ENCODE assay signal across 8 cellular contexts in genomic region chr19:11377237-11377636, GRCh38. TPM values are rescaled to one million over a fixed set of nuclear protein-coding genes. Genes with fewer than 3 reads are reported as not detected.
DNase-seq lines count a peak whose midpoint lies in the region; ATAC-seq and TF ChIP-seq lines count a peak whose summit lies in the region.

No MANE protein-coding gene starts in this region.

- H3K9me3 Mint-ChIP-seq in endodermal cell (no peaks in the 10 kb centered on the region), glutamatergic neuron (ENCODE audit: unreplicated experiment) (peaks cover 7% of the 10 kb centered on the region)

- H3K27ac Mint-ChIP-seq in endodermal cell (no peak overlapping the region), glutamatergic neuron (ENCODE audit: unreplicated experiment) (no peak overlapping the region)

- TF ChIP-seq POLR2A in sigmoid colon (IDR thresholded peaks at IDR 0.05) = no peak

- no peak overlapping the region for H3K9ac ChIP-seq in endodermal cell (ENCODE audit: extremely low read depth, low read length, poor library complexity, severe bottlenecking)

- H3K4me1 Mint-ChIP-seq in endodermal cell (peaks cover 2% of the 10 kb centered on the region), glutamatergic neuron (ENCODE audit: low read depth, unreplicated experiment) (peaks cover 10% of the 10 kb centered on the region)

- H3K27me3 Mint-ChIP-seq in endodermal cell (ENCODE audit: insufficient read depth) (no peaks in the 10 kb centered on the region), glutamatergic neuron (ENCODE audit: unreplicated experiment) (peaks cover 10% of the 10 kb centered on the region)

- no peak overlapping the region for H3K4me3 ChIP-seq in sigmoid colon
- no peak overlapping the region for H3K4me3 ChIP-seq in endodermal cell (ENCODE audit: low read length)

- TF ChIP-seq EP300 in sigmoid colon (IDR thresholded peaks at IDR 0.05) = no peak

- H3K9me3 ChIP-seq in sigmoid colon (no peaks in the 10 kb centered on the region), endodermal cell (ENCODE audit: control insufficient read depth, low read length) (no peaks in the 10 kb centered on the region)

- peaks cover 26% of the 10 kb centered on the region for H3K36me3 Mint-ChIP-seq in endodermal cell (ENCODE audit: low read depth)
- no peaks in the 10 kb centered on the region for H3K36me3 Mint-ChIP-seq in glutamatergic neuron (ENCODE audit: unreplicated experiment)

- no peak for ATAC-seq in GM19452 (IDR thresholded peaks at IDR 0.05; ENCODE audit: unreplicated experiment)

- peak; percentile 40 for DNase-seq in activated CD4-positive, alpha-beta T cell treated with anti-CD3 and anti-CD28 coated beads for 48 hours
- no peak for DNase-seq in activated CD4-positive, alpha-beta T cell treated with anti-CD3 and anti-CD28 coated beads for 4 hours
- DNase-seq in RWPE1 (ENCODE audit: low spot score) (peak; percentile 46), dermis blood vessel endothelial cell (peak; percentile 48), sigmoid colon (peak; percentile 85), endodermal cell (no peak), glutamatergic neuron (no peak)

- no peak for TF ChIP-seq CTCF in RWPE1 (conservative IDR thresholded peaks at IDR 0.05; ENCODE audit: low read depth)
- TF ChIP-seq CTCF in sigmoid colon (IDR thresholded peaks at IDR 0.05) = no peak
- TF ChIP-seq CTCF in endodermal cell (conservative IDR thresholded peaks at IDR 0.05) = no peak
- no peak for TF ChIP-seq CTCF in glutamatergic neuron (IDR thresholded peaks at IDR 0.05; ENCODE audit: partially characterized antibody, unreplicated experiment)

- H3K4me1 ChIP-seq in sigmoid colon = peaks cover 2 to 68% (median 61%) of the 10 kb centered on the region in 4 donors
- H3K4me1 ChIP-seq in endodermal cell (ENCODE audit: control insufficient read depth, insufficient read depth, low read length) = peaks cover 4% of the 10 kb centered on the region

- CTCF ChIA-PET in RWPE1 (lab: Yijun Ruan, JAX) = interaction anchor here (0.6 to 1.3 kb wide), 4 partner anchors 83 to 342 kb away, joined by 3 to 5 read pairs (median 3); no protein-coding TSS in a partner anchor

- intact Hi-C loops in sigmoid colon (cut with DNase I) = loop anchor here (10.0 kb wide), 2 partner anchors 218 to 242 kb away; partner anchors contain the start of gene ZNF627

- H3K27ac ChIP-seq in RWPE1 (peak overlapping the region; percentile 96), sigmoid colon (peak overlapping the region; percentile 51 to 91 (median 68)), endodermal cell (ENCODE audit: low read depth, low read length) (no peak overlapping the region)

- H3K36me3 ChIP-seq in sigmoid colon = no peaks in the 10 kb centered on the region
- H3K36me3 ChIP-seq in endodermal cell (ENCODE audit: control insufficient read depth, insufficient read depth, low read length) = peaks cover 20% of the 10 kb centered on the region

- H3K4me3 Mint-ChIP-seq in endodermal cell (no peak overlapping the region), glutamatergic neuron (ENCODE audit: unreplicated experiment) (no peak overlapping the region)

- POLR2A ChIA-PET in RWPE1 (lab: Yijun Ruan, JAX; ENCODE audit: low non-redundant PET) = no interaction called here

- H3K27me3 ChIP-seq in sigmoid colon = peaks cover 5 to 9% (median 9%) of the 10 kb centered on the region in 3 donors
- no peaks in the 10 kb centered on the region for H3K27me3 ChIP-seq in endodermal cell (ENCODE audit: control insufficient read depth, insufficient read depth, low read length, poor library complexity, severe bottlenecking)

RNA-seq across cellular contexts. Expression of gene SWSAP1, which starts 2.8 kb away (rescaled TPM):
- 0.79 and 0.85 TPM in 2 replicates for total RNA-seq in dermis blood vessel endothelial cell
- total RNA-seq in sigmoid colon = 1 to 10 TPM in 2 of 4 donors, under 1 TPM in 2; 0.71 to 1.8 (median 0.96) TPM
- 1 to 10 TPM; 3.0 to 4.3 (median 3.9) TPM for polyA plus RNA-seq in sigmoid colon
- total RNA-seq in endodermal cell = 1 to 10 TPM; 2.2 to 2.8 TPM
- polyA plus RNA-seq in endodermal cell (2013, experiment 1 of 2) = 2.2 TPM
- 1.6 TPM for polyA plus RNA-seq in endodermal cell (2013, experiment 2 of 2)
- total RNA-seq in glutamatergic neuron (ENCODE audit: unreplicated experiment) = 2.1 TPM

RNA-seq across cellular contexts. Expression of gene EPOR, which starts 6.9 kb away (rescaled TPM):
- total RNA-seq in dermis blood vessel endothelial cell = 6.0 and 8.2 TPM in 2 replicates
- 1 to 10 TPM in 3 of 4 donors, under 1 TPM in 1; 0.83 to 4.9 (median 2.4) TPM for total RNA-seq in sigmoid colon
- 1 to 10 TPM in 1 of 3 donors, under 1 TPM in 1, not detected in 1; 0.46 to 3.3 TPM for polyA plus RNA-seq in sigmoid colon
- total RNA-seq in endodermal cell = 10 to 100 TPM; 27.0 to 39.5 TPM
- 7.9 TPM for polyA plus RNA-seq in endodermal cell (2013, experiment 1 of 2)
- 6.8 TPM for polyA plus RNA-seq in endodermal cell (2013, experiment 2 of 2)
- total RNA-seq in glutamatergic neuron (ENCODE audit: unreplicated experiment) = 11.0 TPM

RNA-seq across cellular contexts. Expression of gene PLPPR2, which starts 22.0 kb away (rescaled TPM):
- 8.7 and 14.1 TPM in 2 replicates for total RNA-seq in dermis blood vessel endothelial cell
- 10 to 100 TPM; 13.9 to 43.8 (median 20.5) TPM for total RNA-seq in sigmoid colon
- polyA plus RNA-seq in sigmoid colon = 1 to 10 TPM; 1.4 to 8.2 (median 4.8) TPM
- total RNA-seq in endodermal cell = 1 to 10 TPM; 3.1 to 6.8 TPM
- 13.6 TPM for polyA plus RNA-seq in endodermal cell (2013, experiment 1 of 2)
- polyA plus RNA-seq in endodermal cell (2013, experiment 2 of 2) = 13.7 TPM
- 77.0 TPM for total RNA-seq in glutamatergic neuron (ENCODE audit: unreplicated experiment)

RNA-seq across cellular contexts. Expression of gene CCDC159, which starts 30.9 kb away (rescaled TPM):
- total RNA-seq in dermis blood vessel endothelial cell = 7.8 and 10.4 TPM in 2 replicates
- 10 to 100 TPM; 11.7 to 42.4 (median 20.2) TPM for total RNA-seq in sigmoid colon
- polyA plus RNA-seq in sigmoid colon = 10 to 100 TPM; 11.6 to 29.6 (median 16.2) TPM
- total RNA-seq in endodermal cell = 10 to 100 TPM; 12.2 to 15.2 TPM
- polyA plus RNA-seq in endodermal cell (2013, experiment 1 of 2) = 16.9 TPM
- 14.6 TPM for polyA plus RNA-seq in endodermal cell (2013, experiment 2 of 2)
- 8.0 TPM for total RNA-seq in glutamatergic neuron (ENCODE audit: unreplicated experiment)

RNA-seq across cellular contexts. Expression of gene TMEM205, which starts 31.2 kb away (rescaled TPM):
- total RNA-seq in dermis blood vessel endothelial cell (105 and 267 TPM in 2 replicates), sigmoid colon (100 to 1,000 TPM; 131 to 291 (median 194) TPM), endodermal cell (10 to 100 TPM; 58.2 to 58.9 TPM), glutamatergic neuron (ENCODE audit: unreplicated experiment) (43.1 TPM)
- 10 to 100 TPM; 11.1 to 74.9 (median 25.2) TPM for polyA plus RNA-seq in sigmoid colon
- 55.8 TPM for polyA plus RNA-seq in endodermal cell (2013, experiment 1 of 2)
- polyA plus RNA-seq in endodermal cell (2013, experiment 2 of 2) = 52.7 TPM

Comparison
In these comparisons a context has a peak if more than half of its experiments do, and no peak if none do; other contexts are left out.
1. DNase-seq: peak in activated CD4-positive, alpha-beta T cell treated with anti-CD3 and anti-CD28 coated beads for 48 hours (single experiment), RWPE1 (single experiment), dermis blood vessel endothelial cell (single experiment) and sigmoid colon (single experiment); none in activated CD4-positive, alpha-beta T cell treated with anti-CD3 and anti-CD28 coated beads for 4 hours (0 of 2), endodermal cell (single experiment) and glutamatergic neuron (single experiment).